21 cellular contexts compared by ENCODE assay signal in the genomic region with DNA sequence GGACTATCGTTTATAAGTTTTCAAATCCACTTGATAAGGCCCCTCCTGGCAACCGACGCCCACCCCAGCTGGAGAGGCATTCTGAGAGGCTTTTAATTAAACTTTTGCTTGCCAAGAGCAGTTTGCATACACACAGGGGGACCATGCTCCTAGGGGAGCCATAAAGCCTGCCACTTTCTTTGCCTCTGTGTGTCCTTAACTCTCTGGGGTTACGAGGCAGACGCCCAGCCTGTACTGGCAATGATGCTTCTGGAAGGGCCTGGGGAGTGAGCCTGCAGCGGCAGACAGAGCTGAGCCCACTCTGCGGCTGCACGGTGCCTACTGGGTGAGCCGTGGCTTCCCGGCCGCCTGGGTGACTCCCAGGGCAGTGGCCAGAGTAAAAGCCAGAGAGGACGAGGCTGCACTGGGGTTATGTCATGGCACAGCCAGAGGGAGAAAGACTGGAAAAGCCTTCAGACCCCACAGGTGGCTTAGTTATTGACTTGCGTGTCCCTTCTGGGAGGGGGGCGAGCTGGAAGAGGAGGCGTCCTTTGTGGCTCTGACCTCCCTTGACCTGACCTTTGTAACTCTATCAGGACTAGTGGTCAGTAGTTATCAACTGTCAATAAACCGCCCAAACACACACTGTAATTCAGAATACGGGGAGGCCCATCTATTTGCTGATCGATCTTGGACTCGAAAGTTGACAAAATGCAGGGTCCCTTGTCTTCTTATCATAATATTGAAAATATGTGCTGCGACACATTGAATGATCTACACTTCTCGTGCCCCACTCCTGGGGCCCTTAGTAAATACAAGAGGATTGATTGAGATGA.
DNase-seq lines count a peak whose midpoint lies in the region; ATAC-seq lines count a peak whose summit lies in the region.
"Had no signal": no experiment of that assay in that cellular context is flagged by ENCODE, and none has a peak within 500 bp of the region (broad histone marks: within the 10 kb centered on the region; RNA-seq: fewer than 3 reads in every experiment).

No MANE protein-coding gene starts in this region.

- ATAC-seq in HG03280 (IDR thresholded peaks at IDR 0.05; ENCODE audit: unreplicated experiment) (no peak), GM21723 (IDR thresholded peaks at IDR 0.05; ENCODE audit: unreplicated experiment) (no peak), HG03442 (IDR thresholded peaks at IDR 0.05; ENCODE audit: unreplicated experiment) (no peak)
- ATAC-seq: gastroesophageal sphincter, HCT116, left lung, Right ventricle myocardium inferior, upper lobe of right lung had no signal

- DNase-seq in DMS79 (lab: John Stamatoyannopoulos, UW) (peak; percentile 24), NCI-H1105 treated with DMSO at 0.1 percent for 48 hours (lab: John Stamatoyannopoulos, UW) (peak; percentile 22), NCI-H2171 treated with DMSO at 0.1 percent for 48 hours (lab: John Stamatoyannopoulos, UW) (peak; percentile 13), islet precursor cell (peak; percentile 41), SKM-1 treated with dmso at 0.1 percent for 144 hours (lab: John Stamatoyannopoulos, UW; ENCODE audit: unreplicated experiment) (no peak)
- DNase-seq: ACHN; activated naive CD4-positive, alpha-beta T cell treated with anti-CD3 and anti-CD28 coated beads, Interleukin-2, amount 10 ng/mL, durations not matched to agents 7 days and 5 days; EL; KBM-7; left lung; MG63; naive B cell; NCI-H1930; stimulated activated CD4-positive, alpha-beta T cell treated with anti-CD3 and anti-CD28 coated beads, Interleukin-2, amount 100 ng/mL, for 24 hours; upper lobe of right lung had no signal
